ENCODE assay signal across 8 cellular contexts in the genomic region with DNA sequence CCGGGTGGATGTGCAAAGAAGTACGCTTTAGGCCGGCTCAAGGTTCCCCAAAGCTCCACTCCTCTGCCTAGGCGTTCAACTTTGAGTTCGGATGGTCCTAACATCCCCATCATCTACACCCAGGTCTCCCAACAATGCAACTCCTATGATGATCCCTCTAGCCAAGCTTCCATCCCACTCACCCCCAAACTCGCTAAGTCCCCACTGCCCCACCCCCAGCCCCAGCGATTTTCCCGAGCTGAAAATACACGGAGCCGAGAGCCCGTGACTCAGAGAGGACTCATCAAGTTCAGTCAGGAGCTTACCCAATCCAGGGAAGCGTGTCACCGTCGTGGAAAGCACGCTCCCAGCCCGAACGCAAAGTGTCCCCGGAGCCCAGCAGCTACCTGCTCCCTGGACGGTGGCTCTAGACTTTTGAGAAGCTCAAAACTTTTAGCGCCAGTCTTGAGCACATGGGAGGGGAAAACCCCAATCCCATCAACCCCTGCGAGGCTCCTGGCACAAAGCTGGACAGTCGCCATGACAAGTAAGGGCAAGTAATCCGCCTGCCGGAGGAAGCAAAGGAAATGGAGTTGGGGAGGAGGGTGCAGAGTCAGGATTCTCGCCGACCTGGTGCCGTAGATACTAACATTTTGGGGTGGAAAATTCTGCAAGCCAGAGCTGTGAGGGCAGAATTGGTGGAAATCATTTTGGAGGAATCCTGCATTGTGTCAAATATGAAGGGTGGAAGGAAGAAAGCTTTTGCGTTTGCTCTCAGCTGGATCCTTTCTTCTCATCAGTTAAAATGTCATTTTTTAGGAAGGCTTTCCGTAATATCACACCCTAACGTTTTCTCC. TPM values are rescaled to one million over a fixed set of nuclear protein-coding genes. Genes with fewer than 3 reads are reported as not detected.
DNase-seq lines count a peak whose midpoint lies in the region; ATAC-seq, FAIRE-seq and TF ChIP-seq lines count a peak whose summit lies in the region.

A gene (minus strand): TSS at position 419 of the 836 bp plus-strand sequence. CDS start 10,896 bp downstream, outside the sequence.

- TF ChIP-seq POLR2A in H54 (IDR thresholded peaks at IDR 0.05; ENCODE audit: low read depth, low read length) (peak; percentile 91), prostate gland (IDR thresholded peaks at IDR 0.05) (peak; percentile 77)

- ATAC-seq in left ventricle myocardium superior = peak; percentile 81
- ATAC-seq in upper lobe of right lung = peak; percentile 73

- no peaks in the 10 kb centered on the region for H3K27me3 ChIP-seq in prostate gland (replicated peaks; ENCODE audit: insufficient read depth)
- H3K27me3 ChIP-seq in upper lobe of right lung = no peaks in the 10 kb centered on the region

- H3K4me1 ChIP-seq in prostate gland (replicated peaks) (peaks cover 9% of the 10 kb centered on the region), upper lobe of right lung (peaks cover 23% of the 10 kb centered on the region)

- H3K4me3 ChIP-seq in prostate gland = peak within 1 kb of the TSS; percentile 66 to 77
- H3K4me3 ChIP-seq in upper lobe of right lung = peak within 1 kb of the TSS; percentile 71

- FAIRE-seq in H54 (lab: Jason Lieb, UNC) = no peak

- peak within 1 kb of the TSS; percentile 90 to 93 for H3K27ac ChIP-seq in prostate gland
- H3K27ac ChIP-seq in upper lobe of right lung = peak within 1 kb of the TSS; percentile 100

- peak; percentile 95 for DNase-seq in CD1c-positive myeloid dendritic cell (ENCODE audit: extremely low spot score)
- no peak for DNase-seq in H54 (ENCODE audit: insufficient read length, low spot score)
- peak; percentile 87 to 88 for DNase-seq in NCI-H1930 (lab: John Stamatoyannopoulos, UW)
- DNase-seq in anterior cingulate cortex (lab: John Stamatoyannopoulos, UW) = peak in 57 of 58 donors; percentile 20 to 93 (median 84)
- peak; percentile 84 for DNase-seq in left ventricle myocardium superior
- peak; percentile 93 for DNase-seq in prostate gland (ENCODE audit: low spot score)
- DNase-seq in upper lobe of right lung = peak; percentile 89

- intact Hi-C loops in T-helper 2 cell treated with Interferon-gamma antibody and Interleukin-4, amounts not matched to agents 100 ng/mL and 5 ng/mL, for 36 hours (cut with micrococcal nuclease) = loop anchor here (1.0 to 10.0 kb wide), 13 partner anchors 37 to 536 kb away; a partner anchor contains a TSS
- intact Hi-C loops in left ventricle myocardium superior (cut with micrococcal nuclease) = no loop called here
- intact Hi-C loops in prostate gland (cut with DNase I) = loop anchor here (5.0 to 10.0 kb wide), 4 partner anchors 60 to 335 kb away; a partner anchor contains a TSS
- intact Hi-C loops in upper lobe of right lung (cut with DNase I) = no loop called here

- peak in 2 of 4 experiments; percentile 10 to 54 for TF ChIP-seq CTCF in prostate gland (IDR thresholded peaks at IDR 0.05)
- no peak for TF ChIP-seq CTCF in upper lobe of right lung (IDR thresholded peaks at IDR 0.05)

- WGBS in prostate gland = under 1% methylated on average over 30 of the region's 30 CpGs

- H3K36me3 ChIP-seq in prostate gland (no peaks in the 10 kb centered on the region), upper lobe of right lung (no peaks in the 10 kb centered on the region)

- H3K9me3 ChIP-seq in prostate gland (no peaks in the 10 kb centered on the region), upper lobe of right lung (no peaks in the 10 kb centered on the region)

RNA-seq across cellular contexts. Expression of the gene that starts here (rescaled TPM):
- total RNA-seq in T-helper 2 cell treated with Interferon-gamma antibody and Interleukin-4, amounts not matched to agents 100 ng/mL and 5 ng/mL, for 36 hours = 195 and 207 TPM in 2 replicates
- total RNA-seq in left ventricle myocardium superior (13.7 TPM), prostate gland (10 to 100 TPM; 52.3 to 65.0 TPM), upper lobe of right lung (41.7 TPM)

Comparison
In these comparisons a context has a peak if more than half of its experiments do, and no peak if none do; other contexts are left out.
1. intact Hi-C loops: an anchor here in T-helper 2 cell treated with Interferon-gamma antibody and Interleukin-4, amounts not matched to agents 100 ng/mL and 5 ng/mL, for 36 hours (1.0 to 10.0 kb wide) and prostate gland (5.0 to 10.0 kb wide); none called in left ventricle myocardium superior and upper lobe of right lung.